Comparison of ENCODE assay signal across 9 cellular contexts in genomic region chr1:116568925-116569490, GRCh38.
A peak's percentile ranks its signal among the peaks of the same experiment; 100 is the strongest.
DNase-seq lines count a peak whose midpoint lies in the region; ATAC-seq and TF ChIP-seq lines count a peak whose summit lies in the region.
"Had no signal": no experiment of that assay in that cellular context is flagged by ENCODE, and none has a peak within 500 bp of the region (broad histone marks: within the 10 kb centered on the region; RNA-seq: fewer than 3 reads in every experiment).

No MANE protein-coding gene starts in this region.

- peak overlapping the region; percentile 91 for H3K4me3 Mint-ChIP-seq in stimulated activated naive CD8-positive, alpha-beta T cell treated with anti-CD3 and anti-CD28 coated beads, Interleukin-15, Interleukin-2, amounts not matched to agents 100 ng/mL and 50 ng/mL, for 24 hours

- peaks cover 4% of the 10 kb centered on the region for H3K9me3 Mint-ChIP-seq in stimulated activated naive CD8-positive, alpha-beta T cell treated with anti-CD3 and anti-CD28 coated beads, Interleukin-15, Interleukin-2, amounts not matched to agents 100 ng/mL and 50 ng/mL, for 24 hours

- peaks cover 13% of the 10 kb centered on the region for H3K27me3 Mint-ChIP-seq in stimulated activated naive CD8-positive, alpha-beta T cell treated with anti-CD3 and anti-CD28 coated beads, Interleukin-15, Interleukin-2, amounts not matched to agents 100 ng/mL and 50 ng/mL, for 24 hours

- H3K27ac Mint-ChIP-seq in stimulated activated naive CD8-positive, alpha-beta T cell treated with anti-CD3 and anti-CD28 coated beads, Interleukin-15, Interleukin-2, amounts not matched to agents 100 ng/mL and 50 ng/mL, for 24 hours, result no peak overlapping the region

- peak overlapping the region; percentile 8 for H3K4me3 ChIP-seq in iPS-11a (ENCODE audit: low read depth, low read length)

- no peak for DNase-seq in stimulated activated naive CD8-positive, alpha-beta T cell treated with anti-CD3 and anti-CD28 coated beads, Interleukin-15, Interleukin-2, amounts not matched to agents 100 U/mL and 50 U/mL, for 24 hours
- DNase-seq in RWPE1 (ENCODE audit: low spot score) (no peak), NCI-H1092 treated with DMSO at 0.1 percent for 48 hours (lab: John Stamatoyannopoulos, UW) (no peak), SHP77 treated with DMSO at 0.1 percent for 48 hours (lab: John Stamatoyannopoulos, UW) (no peak), pons (ENCODE audit: low spot score) (no peak)
- DNase-seq in stimulated activated CD4-positive, alpha-beta T cell treated with anti-CD3 and anti-CD28 coated beads, Interleukin-2, amount 100 ng/mL, for 24 hours, result no peak
- DNase-seq: MG63 had no signal

- ATAC-seq in stimulated activated naive CD8-positive, alpha-beta T cell treated with anti-CD3 and anti-CD28 coated beads, Interleukin-15, Interleukin-2, amounts not matched to agents 100 U/mL and 50 U/mL, for 24 hours, result no peak

- POLR2A ChIA-PET in RWPE1 (lab: Yijun Ruan, JAX; ENCODE audit: low non-redundant PET), result interaction anchor here (0.5 kb wide), 1 partner anchor 381 kb away, joined by 3 read pairs; no protein-coding TSS in a partner anchor

- peak overlapping the region; percentile 93 for H3K27ac ChIP-seq in RWPE1

- no peak for TF ChIP-seq CTCF in RWPE1 (conservative IDR thresholded peaks at IDR 0.05; ENCODE audit: low read depth)

- H3K4me1 Mint-ChIP-seq in stimulated activated naive CD8-positive, alpha-beta T cell treated with anti-CD3 and anti-CD28 coated beads, Interleukin-15, Interleukin-2, amounts not matched to agents 100 ng/mL and 50 ng/mL, for 24 hours (ENCODE audit: low read depth), result peaks cover 78% of the 10 kb centered on the region

- H3K36me3 Mint-ChIP-seq in stimulated activated naive CD8-positive, alpha-beta T cell treated with anti-CD3 and anti-CD28 coated beads, Interleukin-15, Interleukin-2, amounts not matched to agents 100 ng/mL and 50 ng/mL, for 24 hours (ENCODE audit: low read depth), result peaks cover 42% of the 10 kb centered on the region

- CTCF ChIA-PET in RWPE1 (lab: Yijun Ruan, JAX), result interaction anchor here (0.6 to 0.9 kb wide), 3 partner anchors 355 to 1245 kb away, joined by 4 to 8 read pairs (median 5); no protein-coding TSS in a partner anchor
